ENCODE assay signal across 9 cellular contexts in the genomic region with DNA sequence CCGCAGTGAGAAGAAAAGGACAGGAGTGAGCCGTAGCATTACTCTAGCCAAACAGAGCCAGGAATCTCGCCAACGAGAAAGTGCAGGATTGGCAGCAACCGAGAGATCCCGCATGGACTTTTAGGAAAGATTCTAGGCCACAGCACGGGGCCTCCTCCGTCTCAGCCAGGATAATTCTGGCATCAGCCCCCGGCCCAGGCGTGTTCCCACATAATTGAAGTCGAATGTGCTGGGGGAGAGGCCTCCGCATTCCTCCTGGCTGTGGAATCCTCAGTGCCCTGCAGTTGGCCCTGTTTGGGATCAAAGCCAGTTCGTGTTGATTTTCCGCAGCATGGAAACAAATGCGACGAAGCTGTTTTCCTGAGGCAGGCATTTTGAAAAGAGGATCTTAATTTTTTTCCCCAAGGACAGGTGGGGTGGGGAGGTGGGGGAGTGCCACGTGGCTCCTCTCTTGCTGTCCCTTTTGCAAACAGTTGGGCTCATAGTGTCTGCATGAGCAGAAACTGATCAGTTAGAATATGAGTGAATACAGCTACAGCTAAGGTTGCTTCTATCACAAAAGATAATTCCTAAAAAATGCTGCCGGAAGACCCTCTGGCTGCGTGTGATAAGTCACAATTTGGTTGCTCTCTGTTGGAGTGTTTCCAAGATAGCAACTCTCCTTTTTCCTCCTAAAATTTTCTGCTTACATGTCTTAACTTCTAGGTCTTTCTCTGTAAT. TPM values are rescaled to one million over a fixed set of nuclear protein-coding genes. Genes with fewer than 3 reads are reported as not detected.
DNase-seq lines count a peak whose midpoint lies in the region; ATAC-seq, FAIRE-seq and TF ChIP-seq lines count a peak whose summit lies in the region.
"Had no signal": no experiment of that assay in that cellular context is flagged by ENCODE, and none has a peak within 500 bp of the region (broad histone marks: within the 10 kb centered on the region; RNA-seq: fewer than 3 reads in every experiment).

No MANE protein-coding gene starts in this region.

- DNase-seq in AG10803 (ENCODE audit: low read depth) (peak; percentile 92), amniotic epithelial cell (ENCODE audit: low read depth) (peak; percentile 78), left cardiac atrium (peak; percentile 60), omental fat pad (ENCODE audit: low spot score) (no peak), HTR-8/SVneo (ENCODE audit: insufficient read length, low spot score) (no peak), NCI-H510A (lab: John Stamatoyannopoulos, UW) (no peak)
- DNase-seq in stimulated activated CD4-positive, alpha-beta T cell treated with anti-CD3 and anti-CD28 coated beads, Interleukin-2, amount 100 ng/mL, for 48 hours, result no peak
- DNase-seq: DND-41 had no signal

- intact Hi-C loops in left cardiac atrium (cut with DNase I), result no loop called here

- peak overlapping the region; percentile 9 for H3K4me3 ChIP-seq in AG10803 (ENCODE audit: low read length)

- ATAC-seq in left cardiac atrium, result peak; percentile 86 to 92
- ATAC-seq in omental fat pad (ENCODE audit: low FRiP score), result peak; percentile 57
- no peak for ATAC-seq in HG02610 (IDR thresholded peaks at IDR 0.05; ENCODE audit: unreplicated experiment)

- no peak for FAIRE-seq in HTR-8/SVneo (lab: Jason Lieb, UNC)

- TF ChIP-seq CTCF in AG10803 (conservative IDR thresholded peaks at IDR 0.05; ENCODE audit: low read length), result no peak
- TF ChIP-seq CTCF in omental fat pad (IDR thresholded peaks at IDR 0.05), result no peak

RNA-seq across cellular contexts. Expression of a gene that starts 37.3 kb away (rescaled TPM):
- total RNA-seq in left cardiac atrium, result 10 to 100 TPM; 43.7 to 54.0 TPM
- 10 to 100 TPM; 35.1 to 70.0 (median 55.4) TPM for total RNA-seq in omental fat pad

RNA-seq across cellular contexts. Expression of a gene that starts 49.4 kb away (rescaled TPM):
- 10 to 100 TPM; 12.9 to 13.0 TPM for total RNA-seq in left cardiac atrium
- total RNA-seq in omental fat pad, result 10 to 100 TPM; 16.9 to 20.0 (median 17.7) TPM

RNA-seq across cellular contexts. Expression of a gene that starts 49.5 kb away (rescaled TPM):
- total RNA-seq in left cardiac atrium (10 to 100 TPM; 17.7 to 23.7 TPM), omental fat pad (10 to 100 TPM; 12.2 to 29.6 (median 15.9) TPM)

Comparison
In these comparisons a context has a peak if more than half of its experiments do, and no peak if none do; other contexts are left out.
1. DNase-seq: peak in AG10803 (single experiment), amniotic epithelial cell (single experiment) and left cardiac atrium (single experiment); none in omental fat pad (single experiment), HTR-8/SVneo (single experiment), NCI-H510A (single experiment) and stimulated activated CD4-positive, alpha-beta T cell treated with anti-CD3 and anti-CD28 coated beads, Interleukin-2, amount 100 ng/mL, for 48 hours (0 of 2).